In the genomic region with DNA sequence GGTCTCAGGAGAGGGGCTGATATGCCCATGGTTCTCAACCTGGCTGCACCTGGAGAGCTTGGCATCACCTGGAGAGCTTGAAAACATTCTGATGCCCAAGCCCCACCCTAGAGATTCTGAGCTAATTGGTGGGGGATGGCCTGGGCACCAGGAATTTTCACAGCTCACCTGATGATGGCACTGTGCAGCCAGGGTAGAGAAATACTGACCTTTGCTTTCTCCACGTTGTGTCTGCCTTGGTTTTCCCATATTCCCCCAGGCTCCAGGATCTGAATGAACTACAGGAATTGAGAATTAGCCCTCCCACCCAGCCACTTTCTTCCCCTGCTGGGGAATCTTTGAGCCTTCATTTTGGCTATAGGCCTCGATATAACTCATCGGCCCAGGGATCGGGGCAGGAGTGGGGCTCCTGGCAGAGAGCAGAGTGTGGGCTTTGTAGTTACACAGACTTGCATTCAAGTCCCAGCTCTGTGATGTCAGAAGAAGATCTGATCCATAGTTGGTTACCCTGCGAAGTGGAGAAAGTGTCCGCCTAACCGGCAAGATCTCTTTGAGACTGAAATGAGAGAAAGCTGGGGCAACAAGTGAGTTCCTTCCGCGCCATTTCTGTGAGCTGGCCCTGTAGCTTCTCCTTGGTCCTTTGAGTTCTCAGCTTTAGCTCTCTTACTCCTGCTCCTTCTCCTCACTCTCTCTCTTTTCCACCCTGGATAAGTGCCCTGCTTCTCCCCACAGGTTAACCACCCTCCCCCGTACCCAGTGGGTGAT, we compare ENCODE assay signal across 8 cellular contexts. TPM values are rescaled to one million over a fixed set of nuclear protein-coding genes. Genes with fewer than 3 reads are reported as not detected.
DNase-seq lines count a peak whose midpoint lies in the region; ATAC-seq and TF ChIP-seq lines count a peak whose summit lies in the region.

No MANE protein-coding gene starts in this region.

- no peak for TF ChIP-seq POLR2A in gastroesophageal sphincter (IDR thresholded peaks at IDR 0.05)

- H3K4me3 ChIP-seq in A673 (ENCODE audit: low read depth, low read length, poor library complexity, severe bottlenecking) = no peak overlapping the region
- H3K4me3 ChIP-seq in endodermal cell (ENCODE audit: low read length) = no peak overlapping the region
- H3K4me3 ChIP-seq in gastroesophageal sphincter = no peak overlapping the region

- no peak overlapping the region for H3K4me3 Mint-ChIP-seq in endodermal cell
- no peak overlapping the region for H3K4me3 Mint-ChIP-seq in T-helper 2 cell treated with Interferon-gamma antibody and Interleukin-4, amounts not matched to agents 5 μg/mL and 100 μg/mL, for 36 hours

- no peaks in the 10 kb centered on the region for H3K27me3 ChIP-seq in A673 (replicated peaks; ENCODE audit: insufficient read depth, low read depth, low read length, poor library complexity)
- H3K27me3 ChIP-seq in endodermal cell (ENCODE audit: control insufficient read depth, insufficient read depth, low read length, poor library complexity, severe bottlenecking) = no peaks in the 10 kb centered on the region
- H3K27me3 ChIP-seq in gastroesophageal sphincter = peaks cover 4% of the 10 kb centered on the region

- H3K36me3 ChIP-seq in A673 (ENCODE audit: insufficient read depth, low read length, poor library complexity, severe bottlenecking) = no peaks in the 10 kb centered on the region
- H3K36me3 ChIP-seq in endodermal cell (ENCODE audit: control insufficient read depth, insufficient read depth, low read length) = no peaks in the 10 kb centered on the region
- no peaks in the 10 kb centered on the region for H3K36me3 ChIP-seq in gastroesophageal sphincter

- no peak for DNase-seq in A673 (ENCODE audit: low spot score)
- DNase-seq in GM13977 (ENCODE audit: low spot score) = peak; percentile 25
- DNase-seq in NOMO-1 treated with DMSO at 0.1 percent for 48 hours (lab: John Stamatoyannopoulos, UW; ENCODE audit: unreplicated experiment) = peak; percentile 23
- peak; percentile 85 for DNase-seq in endodermal cell
- peak; percentile 46 for DNase-seq in renal cortical epithelial cell (ENCODE audit: low read depth)
- no peak for DNase-seq in activated CD4-positive, alpha-beta T cell treated with anti-CD3 and anti-CD28 coated beads, Interleukin-2, amount 50 U/mL, for 1 hour
- no peak for DNase-seq in T-helper 2 cell treated with Interferon-gamma antibody and Interleukin-4, amounts not matched to agents 5 μg/mL and 100 μg/mL, for 36 hours (ENCODE audit: low spot score)

- H3K4me1 ChIP-seq in A673 (ENCODE audit: insufficient read depth, low read length, poor library complexity, severe bottlenecking) = no peaks in the 10 kb centered on the region
- H3K4me1 ChIP-seq in endodermal cell (ENCODE audit: control insufficient read depth, insufficient read depth, low read length) = no peaks in the 10 kb centered on the region
- H3K4me1 ChIP-seq in gastroesophageal sphincter = no peaks in the 10 kb centered on the region

- no peak overlapping the region for H3K27ac ChIP-seq in A673 (ENCODE audit: low read depth, low read length, poor library complexity, severe bottlenecking)
- H3K27ac ChIP-seq in endodermal cell (ENCODE audit: low read depth, low read length) = no peak overlapping the region
- no peak overlapping the region for H3K27ac ChIP-seq in gastroesophageal sphincter

- 77 to 78% methylated on average over 10 of the region's 10 CpGs for WGBS in endodermal cell (ENCODE audit: insufficient coverage in 1 of 2, insufficient read length in 1 of 2), 2 experiments
- WGBS in gastroesophageal sphincter (ENCODE audit: low coverage in 1 of 2), 2 donors = 50 to 74% methylated on average over 2 to 5 of the region's 10 CpGs

- CTCF ChIA-PET in A673 (lab: Charles Lee) = interaction anchor here (0.5 to 1.4 kb wide), 4 partner anchors 98 to 1487 kb away, joined by 5 to 10 read pairs (median 6); no protein-coding TSS in a partner anchor

- peak overlapping the region; percentile 46 for H3K27ac Mint-ChIP-seq in endodermal cell
- H3K27ac Mint-ChIP-seq in T-helper 2 cell treated with Interferon-gamma antibody and Interleukin-4, amounts not matched to agents 5 μg/mL and 100 μg/mL, for 36 hours = no peak overlapping the region

- peaks cover 3% of the 10 kb centered on the region for H3K4me1 Mint-ChIP-seq in endodermal cell
- peaks cover 3% of the 10 kb centered on the region for H3K4me1 Mint-ChIP-seq in T-helper 2 cell treated with Interferon-gamma antibody and Interleukin-4, amounts not matched to agents 5 μg/mL and 100 μg/mL, for 36 hours (ENCODE audit: low read depth)

- TF ChIP-seq CTCF in A673 (conservative IDR thresholded peaks at IDR 0.05; ENCODE audit: low read depth, low read length) (peak; percentile 28; the same call in 1 of the 2 replicates), GM13977 (IDR thresholded peaks at IDR 0.05; ENCODE audit: extremely low read depth, insufficient read depth, missing control alignments) (peak; percentile 61), endodermal cell (conservative IDR thresholded peaks at IDR 0.05) (peak; percentile 76), gastroesophageal sphincter (IDR thresholded peaks at IDR 0.05) (peak in 2 of 4 experiments; percentile 7 to 42)

- no peaks in the 10 kb centered on the region for H3K36me3 Mint-ChIP-seq in endodermal cell (ENCODE audit: low read depth)
- H3K36me3 Mint-ChIP-seq in T-helper 2 cell treated with Interferon-gamma antibody and Interleukin-4, amounts not matched to agents 5 μg/mL and 100 μg/mL, for 36 hours (ENCODE audit: low read depth) = no peaks in the 10 kb centered on the region

- no peak for TF ChIP-seq EP300 in gastroesophageal sphincter (IDR thresholded peaks at IDR 0.05)

- H3K9me3 ChIP-seq in A673 (ENCODE audit: low read depth, low read length, poor library complexity, severe bottlenecking) = no peaks in the 10 kb centered on the region
- H3K9me3 ChIP-seq in endodermal cell (ENCODE audit: control insufficient read depth, low read length) = no peaks in the 10 kb centered on the region
- no peaks in the 10 kb centered on the region for H3K9me3 ChIP-seq in gastroesophageal sphincter

- ATAC-seq in gastroesophageal sphincter = no peak

- peaks cover 2% of the 10 kb centered on the region for H3K9me3 Mint-ChIP-seq in endodermal cell
- H3K9me3 Mint-ChIP-seq in T-helper 2 cell treated with Interferon-gamma antibody and Interleukin-4, amounts not matched to agents 5 μg/mL and 100 μg/mL, for 36 hours = no peaks in the 10 kb centered on the region

- H3K27me3 Mint-ChIP-seq in endodermal cell (ENCODE audit: insufficient read depth) = peaks cover 6% of the 10 kb centered on the region
- peaks cover 26% of the 10 kb centered on the region for H3K27me3 Mint-ChIP-seq in T-helper 2 cell treated with Interferon-gamma antibody and Interleukin-4, amounts not matched to agents 5 μg/mL and 100 μg/mL, for 36 hours (ENCODE audit: low read depth)

- POLR2A ChIA-PET in A673 (lab: Charles Lee; ENCODE audit: low non-redundant PET) = no interaction called here

- in situ Hi-C loops in GM13977 (cut with MboI; ENCODE audit: low pct_unique_long_range_greater_than_20kb, low sequenced_read_pairs, unreplicated experiment) = loop anchor here (25.0 kb wide), 1 partner anchor 327 kb away; no protein-coding TSS in a partner anchor

- H3K9ac ChIP-seq in endodermal cell (ENCODE audit: extremely low read depth, low read length, poor library complexity, severe bottlenecking) = no peak overlapping the region

- intact Hi-C loops in A673 (cut with micrococcal nuclease; ENCODE audit: unreplicated experiment) = loop anchor here (10.0 kb wide), 1 partner anchor 115 kb away; no protein-coding TSS in a partner anchor

- BruUV-seq in A673 (replicated peaks; lab: Mats Ljungman, UMichigan) = no TSS peak

RNA-seq across cellular contexts. Expression of gene UBE2Q2, which starts 33.1 kb away (rescaled TPM):
- total RNA-seq in A673 (2021) (18.1 and 21.4 TPM in 2 replicates), endodermal cell (10 to 100 TPM; 29.5 to 37.1 TPM), renal cortical epithelial cell (84.3 and 87.0 TPM in 2 replicates), gastroesophageal sphincter (10 to 100 TPM; 50.6 to 92.2 (median 65.5) TPM)
- polyA plus RNA-seq in endodermal cell (2013, experiment 1 of 2) = 31.3 TPM
- polyA plus RNA-seq in endodermal cell (2013, experiment 2 of 2) = 30.6 TPM

Comparison
In these comparisons a context has a peak if more than half of its experiments do, and no peak if none do; other contexts are left out.
1. DNase-seq: peak in GM13977 (single experiment), NOMO-1 treated with DMSO at 0.1 percent for 48 hours (single experiment), endodermal cell (single experiment) and renal cortical epithelial cell (single experiment); none in A673 (single experiment), activated CD4-positive, alpha-beta T cell treated with anti-CD3 and anti-CD28 coated beads, Interleukin-2, amount 50 U/mL, for 1 hour (single experiment) and T-helper 2 cell treated with Interferon-gamma antibody and Interleukin-4, amounts not matched to agents 5 μg/mL and 100 μg/mL, for 36 hours (single experiment).